19 cellular contexts compared by ENCODE assay signal in genomic region chr6:34157236-34157830, GRCh38. TPM values are rescaled to one million over a fixed set of nuclear protein-coding genes. Genes with fewer than 3 reads are reported as not detected.
"Had no signal": no experiment of that assay in that cellular context is flagged by ENCODE, and none has a peak within 500 bp of the region (broad histone marks: within the 10 kb centered on the region; RNA-seq: fewer than 3 reads in every experiment).

No MANE protein-coding gene starts in this region.

- H3K27ac ChIP-seq: cardiac muscle cell, left lung had no signal

- H3K27ac Mint-ChIP-seq: activated CD4-positive, alpha-beta T cell treated with anti-CD3 and anti-CD28 coated beads, Interleukin-2, amount 10 ng/mL, durations not matched to agents 7 days and 5 days; activated CD8-positive, alpha-beta T cell treated with anti-CD3 and anti-CD28 coated beads, Interleukin-2, amount 10 ng/mL, durations not matched to agents 7 days and 5 days; activated naive CD4-positive, alpha-beta T cell treated with anti-CD3 and anti-CD28 coated beads, Interleukin-2, amount 50 U/mL, for 72 hours; activated T-cell treated with anti-CD3 and anti-CD28 coated beads, Interleukin-2, amount 50 U/mL, for 24 hours; activated T-helper 2 cell treated with anti-CD3 and anti-CD28 coated beads, Interferon-gamma antibody, Interleukin-2, Interleukin-4, amounts not matched to agents 10 μg/mL and 5 μg/mL and 100 μg/mL, durations not matched to agents 14 hours and 24 hours and 36 hours; nephron; stimulated activated naive CD8-positive, alpha-beta T cell treated with anti-CD3 and anti-CD28 coated beads, Interleukin-15, amount 100 ng/mL, for 72 hours; T-helper 2 cell treated with Interferon-gamma antibody and Interleukin-4, amounts not matched to agents 5 μg/mL and 100 μg/mL, for 36 hours had no signal

- H3K9me3 Mint-ChIP-seq: activated CD4-positive, alpha-beta T cell treated with anti-CD3 and anti-CD28 coated beads, Interleukin-2, amount 10 ng/mL, durations not matched to agents 7 days and 5 days; activated naive CD4-positive, alpha-beta T cell treated with anti-CD3 and anti-CD28 coated beads, Interleukin-2, amount 50 U/mL, for 72 hours; activated T-cell treated with anti-CD3 and anti-CD28 coated beads, Interleukin-2, amount 50 U/mL, for 24 hours; activated T-helper 2 cell treated with anti-CD3 and anti-CD28 coated beads, Interferon-gamma antibody, Interleukin-2, Interleukin-4, amounts not matched to agents 10 μg/mL and 5 μg/mL and 100 μg/mL, durations not matched to agents 14 hours and 24 hours and 36 hours had no signal

- DNase-seq: activated CD4-positive, alpha-beta T cell treated with anti-CD3 and anti-CD28 coated beads, Interleukin-2, amount 10 ng/mL, durations not matched to agents 7 days and 5 days; activated CD8-positive, alpha-beta T cell treated with anti-CD3 and anti-CD28 coated beads, Interleukin-2, amount 10 ng/mL, durations not matched to agents 7 days and 5 days; activated T-cell treated with anti-CD3 and anti-CD28 coated beads, Interleukin-2, amount 50 U/mL, for 24 hours; amniotic stem cell; erythroblast; foreskin melanocyte; hypothalamus; midbrain; retina; stimulated activated CD4-positive, alpha-beta T cell treated with anti-CD3 and anti-CD28 coated beads, Interleukin-15, amount 100 ng/mL, for 24 hours; stimulated activated CD4-positive, alpha-beta T cell treated with anti-CD3 and anti-CD28 coated beads, Interleukin-2, amount 100 ng/mL, for 48 hours; stimulated activated naive CD8-positive, alpha-beta T cell treated with anti-CD3 and anti-CD28 coated beads, Interleukin-15, amount 100 ng/mL, for 72 hours had no signal

- H3K4me1 Mint-ChIP-seq: activated CD4-positive, alpha-beta T cell treated with anti-CD3 and anti-CD28 coated beads, Interleukin-2, amount 10 ng/mL, durations not matched to agents 7 days and 5 days had no signal

- ATAC-seq: activated CD8-positive, alpha-beta T cell treated with anti-CD3 and anti-CD28 coated beads, Interleukin-2, amount 10 ng/mL, durations not matched to agents 7 days and 5 days; activated naive CD4-positive, alpha-beta T cell treated with anti-CD3 and anti-CD28 coated beads, Interleukin-2, amount 50 U/mL, for 72 hours; left lung; stimulated activated naive CD8-positive, alpha-beta T cell treated with anti-CD3 and anti-CD28 coated beads, Interleukin-15, amount 100 ng/mL, for 72 hours had no signal

- H3K4me3 ChIP-seq: cardiac muscle cell, left lung had no signal

- H3K36me3 ChIP-seq: cardiac muscle cell, left lung had no signal

- H3K36me3 Mint-ChIP-seq: activated naive CD4-positive, alpha-beta T cell treated with anti-CD3 and anti-CD28 coated beads, Interleukin-2, amount 50 U/mL, for 72 hours had no signal

- H3K4me3 Mint-ChIP-seq: activated CD4-positive, alpha-beta T cell treated with anti-CD3 and anti-CD28 coated beads, Interleukin-2, amount 10 ng/mL, durations not matched to agents 7 days and 5 days; activated CD8-positive, alpha-beta T cell treated with anti-CD3 and anti-CD28 coated beads, Interleukin-2, amount 10 ng/mL, durations not matched to agents 7 days and 5 days; activated T-cell treated with anti-CD3 and anti-CD28 coated beads, Interleukin-2, amount 50 U/mL, for 24 hours; nephron; stimulated activated naive CD8-positive, alpha-beta T cell treated with anti-CD3 and anti-CD28 coated beads, Interleukin-15, amount 100 ng/mL, for 72 hours; T-helper 2 cell treated with Interferon-gamma antibody and Interleukin-4, amounts not matched to agents 5 μg/mL and 100 μg/mL, for 36 hours had no signal

RNA-seq across cellular contexts. Expression of gene GRM4, which starts 11.4 kb away (rescaled TPM):
- total RNA-seq: activated CD4-positive, alpha-beta T cell treated with anti-CD3 and anti-CD28 coated beads, Interleukin-2, amount 10 ng/mL, durations not matched to agents 7 days and 5 days; activated CD8-positive, alpha-beta T cell treated with anti-CD3 and anti-CD28 coated beads, Interleukin-2, amount 10 ng/mL, durations not matched to agents 7 days and 5 days; activated T-helper 2 cell treated with anti-CD3 and anti-CD28 coated beads, Interferon-gamma antibody, Interleukin-2, Interleukin-4, amounts not matched to agents 10 μg/mL and 5 μg/mL and 100 μg/mL, durations not matched to agents 14 hours and 24 hours and 36 hours; left lung; lung microvascular endothelial cell had no signal
